ENCODE assay signal across 13 cellular contexts in the genomic region with DNA sequence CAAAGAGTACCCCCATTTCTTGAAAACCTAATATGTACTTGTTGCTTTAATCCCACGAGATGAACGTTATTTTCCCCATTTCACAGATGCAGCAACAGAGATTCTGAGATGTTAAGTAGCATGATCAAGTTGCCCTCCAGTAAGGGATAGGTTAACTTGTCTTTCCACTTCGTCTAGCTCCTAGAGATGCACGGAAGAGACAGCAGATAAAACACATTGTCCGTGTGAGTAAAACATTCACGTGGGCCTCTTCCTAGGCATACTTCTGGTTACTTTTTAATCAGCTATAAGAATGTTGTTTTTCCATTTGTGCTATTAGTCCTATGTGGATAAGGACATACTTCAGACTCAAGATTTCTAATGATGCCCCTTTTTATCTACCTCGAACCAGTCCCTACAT. TPM values are rescaled to one million over a fixed set of nuclear protein-coding genes. Genes with fewer than 3 reads are reported as not detected.
DNase-seq lines count a peak whose midpoint lies in the region; ATAC-seq and TF ChIP-seq lines count a peak whose summit lies in the region.
"Had no signal": no experiment of that assay in that cellular context is flagged by ENCODE, and none has a peak within 500 bp of the region (broad histone marks: within the 10 kb centered on the region; RNA-seq: fewer than 3 reads in every experiment).

No MANE protein-coding gene starts in this region.

- no peak for ATAC-seq in HG03432 (IDR thresholded peaks at IDR 0.05; ENCODE audit: unreplicated experiment)
- ATAC-seq: activated CD8-positive, alpha-beta T cell treated with anti-CD3 and anti-CD28 coated beads for 36 hours had no signal

- WGBS in suprapubic skin, result 57% methylated on average over 7 of the region's 7 CpGs

- no peaks in the 10 kb centered on the region for H3K9me3 ChIP-seq in NT2/D1 (ENCODE audit: insufficient read depth, low read length)
- H3K9me3 ChIP-seq in suprapubic skin, result no peaks in the 10 kb centered on the region

- H3K4me1 Mint-ChIP-seq in endothelial cell (ENCODE audit: unreplicated experiment) (peaks cover 47% of the 10 kb centered on the region), nephron (peaks cover 51% of the 10 kb centered on the region)

- H3K4me1 ChIP-seq in NT2/D1 (ENCODE audit: insufficient read depth, insufficient read length), result no peaks in the 10 kb centered on the region
- H3K4me1 ChIP-seq in suprapubic skin, result peaks cover 21% of the 10 kb centered on the region

- no peaks in the 10 kb centered on the region for H3K27me3 ChIP-seq in NT2/D1 (ENCODE audit: insufficient read depth, insufficient read length)
- H3K27me3 ChIP-seq in suprapubic skin, result no peaks in the 10 kb centered on the region

- DNase-seq in NT2/D1 (ENCODE audit: low read depth, low spot score), result no peak
- no peak for DNase-seq in endothelial cell (ENCODE audit: low spot score)
- no peak for DNase-seq in suprapubic skin (ENCODE audit: low spot score in 2 of 2)
- no peak for DNase-seq in NCI-H748 (lab: John Stamatoyannopoulos, UW; ENCODE audit: unreplicated experiment)
- DNase-seq in NCI-H345 (lab: John Stamatoyannopoulos, UW), result no peak
- DNase-seq in activated CD4-positive, alpha-beta T cell treated with anti-CD3 and anti-CD28 coated beads for 1 hour, result no peak
- DNase-seq: activated CD8-positive, alpha-beta T cell treated with anti-CD3 and anti-CD28 coated beads for 36 hours; effector memory CD4-positive, alpha-beta T cell; NCI-H2029; NCI-H774; Right ventricle myocardium superior had no signal

- TF ChIP-seq CTCF in endothelial cell (IDR thresholded peaks at IDR 0.05; ENCODE audit: unreplicated experiment) (no peak), nephron (IDR thresholded peaks at IDR 0.05; ENCODE audit: unreplicated experiment in 3 of 3) (no peak), suprapubic skin (IDR thresholded peaks at IDR 0.05) (no peak)

- no peak for TF ChIP-seq POLR2A in suprapubic skin (IDR thresholded peaks at IDR 0.05)

- H3K27ac Mint-ChIP-seq in endothelial cell (ENCODE audit: unreplicated experiment) (peak overlapping the region; percentile 98), nephron (peak overlapping the region; percentile 99 to 100 (median 100))
- H3K27ac Mint-ChIP-seq: activated CD8-positive, alpha-beta T cell treated with anti-CD3 and anti-CD28 coated beads for 36 hours had no signal

- peak overlapping the region; percentile 34 for H3K27ac ChIP-seq in suprapubic skin

- H3K9ac ChIP-seq in NT2/D1 (ENCODE audit: insufficient read length, low read depth), result peak overlapping the region; percentile 70

- H3K4me3 Mint-ChIP-seq in endothelial cell (ENCODE audit: unreplicated experiment) (peak overlapping the region; percentile 99), nephron (peak overlapping the region; percentile 95 to 98 (median 97))
- H3K4me3 Mint-ChIP-seq: activated CD8-positive, alpha-beta T cell treated with anti-CD3 and anti-CD28 coated beads for 36 hours had no signal

- H3K36me3 ChIP-seq in NT2/D1 (ENCODE audit: insufficient read depth, insufficient read length, low read length) (no peaks in the 10 kb centered on the region), suprapubic skin (no peaks in the 10 kb centered on the region)

- no peaks in the 10 kb centered on the region for H3K36me3 Mint-ChIP-seq in endothelial cell (ENCODE audit: low read depth, unreplicated experiment)
- H3K36me3 Mint-ChIP-seq in nephron (ENCODE audit: low read depth), result no peaks in the 10 kb centered on the region

- TF ChIP-seq EP300 in suprapubic skin (IDR thresholded peaks at IDR 0.05), result no peak

- H3K27me3 Mint-ChIP-seq in endothelial cell (ENCODE audit: unreplicated experiment), result peaks cover 17% of the 10 kb centered on the region
- H3K27me3 Mint-ChIP-seq in nephron (ENCODE audit: low read depth), result no peaks in the 10 kb centered on the region

- H3K4me3 ChIP-seq in NT2/D1 (ENCODE audit: insufficient read length, low read depth) (peak overlapping the region; percentile 68), suprapubic skin (no peak overlapping the region)

- H3K9me3 Mint-ChIP-seq in endothelial cell (ENCODE audit: unreplicated experiment) (no peaks in the 10 kb centered on the region), nephron (no peaks in the 10 kb centered on the region)
- H3K9me3 Mint-ChIP-seq: activated CD8-positive, alpha-beta T cell treated with anti-CD3 and anti-CD28 coated beads for 36 hours had no signal

RNA-seq across cellular contexts. Expression of gene ARHGAP28, which starts 1.2 kb away (rescaled TPM):
- total RNA-seq in endothelial cell (ENCODE audit: unreplicated experiment) (350 TPM), suprapubic skin (10 to 100 TPM in 1 of 4 donors, 1 to 10 TPM in 3; 2.5 to 11.1 (median 5.5) TPM)
- total RNA-seq: activated CD8-positive, alpha-beta T cell treated with anti-CD3 and anti-CD28 coated beads for 36 hours had no signal

Comparison
In these comparisons a context has a peak if more than half of its experiments do, and no peak if none do; other contexts are left out.
1. RNA of gene ARHGAP28, which starts 1.2 kb away (total RNA-seq): 350 TPM in endothelial cell (single experiment); 2.5 to 11.1 TPM in suprapubic skin; every median in the first group is over 10 times any median in the second.